Comparison of ENCODE assay signal across 1 cellular context in genomic region chr11:4699697-4700435, GRCh38.
TF ChIP-seq lines count a peak whose summit lies in the region.

No MANE protein-coding gene starts in this region.

TF ChIP-seq in GM12878, 131 proteins besides CTCF, POLR2A, EP300 and RAD21:
- TF ChIP-seq SKIL (IDR thresholded peaks at IDR 0.05; ENCODE audit: low read depth, poor library complexity, severe bottlenecking) (peak; percentile 30), IRF4 (IDR thresholded peaks at IDR 0.05; ENCODE audit: low read depth, low read length) (peak; percentile 97), ZBTB40 (IDR thresholded peaks at IDR 0.05; ENCODE audit: borderline replicate concordance) (no peak), SP1 (IDR thresholded peaks at IDR 0.05; ENCODE audit: low read depth, low read length) (no peak), JUND (IDR thresholded peaks at IDR 0.05; ENCODE audit: low read depth, low read length) (peak; percentile 96), BHLHE40 (IDR thresholded peaks at IDR 0.05; ENCODE audit: borderline replicate concordance in 1 of 2, low read depth in 2 of 2, low read length in 1 of 2) (peak; percentile 87 to 91), DPF2 (IDR thresholded peaks at IDR 0.05) (peak; percentile 41; the same call in 1 of the 2 replicates), MTA2 (IDR thresholded peaks at IDR 0.05; ENCODE audit: low read depth) (0 out of 2 replicates have a peak, but pooled peaks have one; percentile 41), RAD51 (IDR thresholded peaks at IDR 0.05) (peak; percentile 63; the same call in 1 of the 2 replicates), SMC3 (IDR thresholded peaks at IDR 0.05; ENCODE audit: borderline replicate concordance, low read length) (no peak), PRDM15 (CRISPR knock-in tag; IDR thresholded peaks at IDR 0.05) (no peak), IKZF2 (IDR thresholded peaks at IDR 0.05) (peak; percentile 26 to 44; a peak in 2 of 4 replicates), RELB (IDR thresholded peaks at IDR 0.05; ENCODE audit: low read depth) (peak; percentile 44; the same call in 1 of the 2 replicates), JUNB (IDR thresholded peaks at IDR 0.05) (peak; percentile 92), BACH1 (IDR thresholded peaks at IDR 0.05; ENCODE audit: borderline replicate concordance) (peak; percentile 51; the same call in 1 of the 2 replicates), ZNF217 (IDR thresholded peaks at IDR 0.05) (peak; percentile 27; the same call in 1 of the 2 replicates), CHD4 (IDR thresholded peaks at IDR 0.05) (no peak), RUNX3 (IDR thresholded peaks at IDR 0.05; ENCODE audit: low read length) (peak; percentile 51), POU2F2 (IDR thresholded peaks at IDR 0.05; ENCODE audit: borderline replicate concordance, low read depth, low read length) (peak; percentile 65; the same call in 1 of the 3 replicates)
